Comparison of ENCODE assay signal across 23 cellular contexts in genomic region chr4:1302159-1302558, GRCh38. TPM values are rescaled to one million over a fixed set of nuclear protein-coding genes. Genes with fewer than 3 reads are reported as not detected.
DNase-seq lines count a peak whose midpoint lies in the region; ATAC-seq and TF ChIP-seq lines count a peak whose summit lies in the region.
"Had no signal": no experiment of that assay in that cellular context is flagged by ENCODE, and none has a peak within 500 bp of the region (broad histone marks: within the 10 kb centered on the region; RNA-seq: fewer than 3 reads in every experiment).

No MANE protein-coding gene starts in this region.

- intact Hi-C loops in CD4-positive, alpha-beta memory T cell (cut with micrococcal nuclease) = no loop called here
- intact Hi-C loops in heart right ventricle (cut with DNase I) = no loop called here

- peaks cover 22% of the 10 kb centered on the region for H3K4me1 ChIP-seq in CD4-positive, alpha-beta memory T cell (ENCODE audit: insufficient read depth, low read length)
- H3K4me1 ChIP-seq in neutrophil (ENCODE audit: control insufficient read depth in 1 of 2, insufficient read depth in 1 of 2, low read depth in 1 of 2, low read length in 1 of 2) (peaks cover 89 to 91% of the 10 kb centered on the region in 2 experiments), heart right ventricle (peaks cover 0 to 55% (median 15%) of the 10 kb centered on the region in 9 donors)

- peaks cover 2% of the 10 kb centered on the region for H3K36me3 Mint-ChIP-seq in activated naive CD8-positive, alpha-beta T cell
- peaks cover 29% of the 10 kb centered on the region for H3K36me3 Mint-ChIP-seq in activated naive CD8-positive, alpha-beta T cell treated with anti-CD3 and anti-CD28 coated beads for 36 hours
- H3K36me3 Mint-ChIP-seq in CD4-positive, alpha-beta memory T cell = peaks cover 22 to 44% of the 10 kb centered on the region in 2 donors

- H3K36me3 ChIP-seq in CD4-positive, alpha-beta memory T cell (ENCODE audit: insufficient read depth, low read length) = peaks cover 28% of the 10 kb centered on the region
- peaks cover 47% of the 10 kb centered on the region for H3K36me3 ChIP-seq in WERI-Rb-1
- peaks cover 22% of the 10 kb centered on the region for H3K36me3 ChIP-seq in neutrophil
- H3K36me3 ChIP-seq in heart right ventricle = peaks cover 0 to 63% (median 24%) of the 10 kb centered on the region in 9 donors

- H3K4me1 Mint-ChIP-seq in activated naive CD8-positive, alpha-beta T cell (ENCODE audit: low read depth) = peaks cover 47% of the 10 kb centered on the region
- peaks cover 39% of the 10 kb centered on the region for H3K4me1 Mint-ChIP-seq in activated naive CD8-positive, alpha-beta T cell treated with anti-CD3 and anti-CD28 coated beads for 36 hours
- peaks cover 41 to 71% (median 48%) of the 10 kb centered on the region in 4 donors for H3K4me1 Mint-ChIP-seq in CD4-positive, alpha-beta memory T cell

- no peak overlapping the region for H3K27ac ChIP-seq in CD4-positive, alpha-beta memory T cell (ENCODE audit: low read depth, low read length)
- H3K27ac ChIP-seq in WERI-Rb-1 (peak overlapping the region; percentile 77; the same call in 1 of the 2 replicates), neutrophil (peak overlapping the region; percentile 96), heart right ventricle (peak overlapping the region in 2 of 10 donors; percentile 34 to 87)
- H3K27ac ChIP-seq: GM23248, SJCRH30 had no signal

- H3K9me3 ChIP-seq in CD4-positive, alpha-beta memory T cell (ENCODE audit: control insufficient read depth in 1 of 2, low read length in 2 of 2) = no peaks in the 10 kb centered on the region
- H3K9me3 ChIP-seq in WERI-Rb-1 (ENCODE audit: severe bottlenecking) (no peaks in the 10 kb centered on the region), neutrophil (no peaks in the 10 kb centered on the region), heart right ventricle (no peaks in the 10 kb centered on the region)
- H3K9me3 ChIP-seq: SJCRH30 had no signal

- H3K27me3 ChIP-seq in CD4-positive, alpha-beta memory T cell (ENCODE audit: insufficient read depth, low read length) = no peaks in the 10 kb centered on the region
- H3K27me3 ChIP-seq in WERI-Rb-1 (ENCODE audit: insufficient read depth, low read depth, severe bottlenecking) = no peaks in the 10 kb centered on the region
- H3K27me3 ChIP-seq in neutrophil = no peaks in the 10 kb centered on the region
- no peaks in the 10 kb centered on the region for H3K27me3 ChIP-seq in heart right ventricle
- H3K27me3 ChIP-seq: SJCRH30 had no signal

- WGBS in heart right ventricle, 2 donors = 48 to 49% methylated on average over 4 of the region's 4 CpGs

- H3K4me3 ChIP-seq in CD4-positive, alpha-beta memory T cell (ENCODE audit: low read length in 2 of 2) = no peak overlapping the region
- H3K4me3 ChIP-seq in WERI-Rb-1 (ENCODE audit: low read depth, low read length) (no peak overlapping the region), neutrophil (ENCODE audit: low read depth in 1 of 2, low read length in 1 of 2) (peak overlapping the region in 1 of 2 experiments; percentile 36), heart right ventricle (no peak overlapping the region)
- H3K4me3 ChIP-seq: GM23248, SJCRH30 had no signal

- H3K9me3 Mint-ChIP-seq in activated naive CD8-positive, alpha-beta T cell (ENCODE audit: low read depth) = no peaks in the 10 kb centered on the region
- peaks cover 1% of the 10 kb centered on the region for H3K9me3 Mint-ChIP-seq in activated naive CD8-positive, alpha-beta T cell treated with anti-CD3 and anti-CD28 coated beads for 36 hours
- peaks cover 0 to 3% (median 0%) of the 10 kb centered on the region in 8 donors for H3K9me3 Mint-ChIP-seq in CD4-positive, alpha-beta memory T cell
- H3K9me3 Mint-ChIP-seq: H9, HFFc6 had no signal

- no peak for TF ChIP-seq CTCF in WERI-Rb-1 (IDR thresholded peaks at IDR 0.05; ENCODE audit: low read depth, low read length)
- TF ChIP-seq CTCF in neutrophil (IDR thresholded peaks at IDR 0.05) = no peak
- TF ChIP-seq CTCF in heart right ventricle (IDR thresholded peaks at IDR 0.05) = no peak

- no peak overlapping the region for H3K4me3 Mint-ChIP-seq in activated naive CD8-positive, alpha-beta T cell
- no peak overlapping the region for H3K4me3 Mint-ChIP-seq in activated naive CD8-positive, alpha-beta T cell treated with anti-CD3 and anti-CD28 coated beads for 36 hours
- H3K4me3 Mint-ChIP-seq in CD4-positive, alpha-beta memory T cell = no peak overlapping the region
- H3K4me3 Mint-ChIP-seq: H9, HFFc6 had no signal

- no peak for DNase-seq in activated naive CD8-positive, alpha-beta T cell treated with anti-CD3 and anti-CD28 coated beads for 36 hours
- no peak for DNase-seq in CD4-positive, alpha-beta memory T cell
- no peak for DNase-seq in WERI-Rb-1
- DNase-seq in heart right ventricle = no peak
- no peak for DNase-seq in KG1 (lab: John Stamatoyannopoulos, UW)
- DNase-seq: COR-L47; DMS79; GM23248; H9; HFFc6; IMR-90; Karpas-422; NCI-H1694; NCI-H2081; NCI-H2171; NCI-H345; NCI-H524; NCI-H774; NK-92 treated with Interleukin-12 subunit alpha and Interleukin-12 subunit beta, amount 100 ng/mL, for 24 hours; SJCRH30 had no signal

- no peaks in the 10 kb centered on the region for H3K27me3 Mint-ChIP-seq in activated naive CD8-positive, alpha-beta T cell
- H3K27me3 Mint-ChIP-seq in activated naive CD8-positive, alpha-beta T cell treated with anti-CD3 and anti-CD28 coated beads for 36 hours = no peaks in the 10 kb centered on the region
- no peaks in the 10 kb centered on the region for H3K27me3 Mint-ChIP-seq in CD4-positive, alpha-beta memory T cell

- ATAC-seq in GM21737 (IDR thresholded peaks at IDR 0.05; ENCODE audit: unreplicated experiment) (no peak), heart right ventricle (no peak)

- POLR2A ChIA-PET in CD4-positive, alpha-beta memory T cell (lab: Charles Lee; ENCODE audit: partially characterized antibody) = no interaction called here

- CTCF ChIA-PET in CD4-positive, alpha-beta memory T cell (lab: Charles Lee; ENCODE audit: partially characterized antibody) = no interaction called here

- H3K27ac Mint-ChIP-seq in activated naive CD8-positive, alpha-beta T cell = peak overlapping the region; percentile 41
- H3K27ac Mint-ChIP-seq in activated naive CD8-positive, alpha-beta T cell treated with anti-CD3 and anti-CD28 coated beads for 36 hours = no peak overlapping the region
- H3K27ac Mint-ChIP-seq in CD4-positive, alpha-beta memory T cell = peak overlapping the region in 6 of 7 donors; percentile 8 to 72 (median 30)
- H3K27ac Mint-ChIP-seq: H9 had no signal

RNA-seq across cellular contexts. Expression of gene MAEA, which starts 12.5 kb away (rescaled TPM):
- 10 to 100 TPM; 51.3 to 53.2 TPM for total RNA-seq in activated naive CD8-positive, alpha-beta T cell treated with anti-CD3 and anti-CD28 coated beads for 36 hours
- 100 to 1,000 TPM; 101 to 106 TPM for total RNA-seq in CD4-positive, alpha-beta memory T cell
- 10 to 100 TPM; 54.1 to 70.9 TPM for polyA plus RNA-seq in CD4-positive, alpha-beta memory T cell
- 10 to 100 TPM; 39.1 to 72.8 (median 50.3) TPM for total RNA-seq in heart right ventricle
- 10 to 100 TPM; 43.2 to 55.7 TPM for polyA plus RNA-seq in heart right ventricle

RNA-seq across cellular contexts. Expression of gene UVSSA, which starts 44.8 kb away (rescaled TPM):
- 10 to 100 TPM; 13.2 to 14.1 TPM for total RNA-seq in activated naive CD8-positive, alpha-beta T cell treated with anti-CD3 and anti-CD28 coated beads for 36 hours
- 10 to 100 TPM; 44.4 to 44.6 TPM for total RNA-seq in CD4-positive, alpha-beta memory T cell
- polyA plus RNA-seq in CD4-positive, alpha-beta memory T cell = 1 to 10 TPM; 2.4 to 6.8 TPM
- 1 to 10 TPM; 5.2 to 8.3 (median 6.6) TPM for total RNA-seq in heart right ventricle
- 10 to 100 TPM in 1 of 2 donors, 1 to 10 TPM in 1; 2.4 to 11.9 TPM for polyA plus RNA-seq in heart right ventricle

RNA-seq across cellular contexts. Expression of gene CTBP1, which starts 53.2 kb away (rescaled TPM):
- total RNA-seq in activated naive CD8-positive, alpha-beta T cell treated with anti-CD3 and anti-CD28 coated beads for 36 hours = 100 to 1,000 TPM; 135 to 141 TPM
- total RNA-seq in CD4-positive, alpha-beta memory T cell = 100 to 1,000 TPM; 186 to 195 TPM
- polyA plus RNA-seq in CD4-positive, alpha-beta memory T cell = 10 to 100 TPM; 39.3 to 79.0 TPM
- 100 to 1,000 TPM; 115 to 132 (median 122) TPM for total RNA-seq in heart right ventricle
- 100 to 1,000 TPM in 1 of 2 donors, 10 to 100 TPM in 1; 98.6 to 105 TPM for polyA plus RNA-seq in heart right ventricle
